In genomic region chr5:59832577-59833301, GRCh38 we compare ENCODE assay signal across 17 cellular contexts.
"Had no signal": no experiment of that assay in that cellular context is flagged by ENCODE, and none has a peak within 500 bp of the region (broad histone marks: within the 10 kb centered on the region; RNA-seq: fewer than 3 reads in every experiment).

No MANE protein-coding gene starts in this region.

- H3K4me1 Mint-ChIP-seq: activated naive CD8-positive, alpha-beta T cell treated with anti-CD3 and anti-CD28 coated beads, Interleukin-2, amount 10 ng/mL, durations not matched to agents 7 days and 5 days; neural crest cell; stimulated activated effector memory CD8-positive, alpha-beta T cell treated with anti-CD3 and anti-CD28 coated beads, Interleukin-12 subunit alpha, Interleukin-12 subunit beta, amount 100 ng/mL, for 72 hours had no signal

- H3K9me3 Mint-ChIP-seq: activated naive CD8-positive, alpha-beta T cell treated with anti-CD3 and anti-CD28 coated beads, Interleukin-2, amount 10 ng/mL, durations not matched to agents 7 days and 5 days; activated T-helper 1 cell treated with anti-CD3 and anti-CD28 coated beads, Interleukin-12 subunit alpha, Interleukin-12 subunit beta, Interleukin-2, Interleukin-4 antibody, amounts not matched to agents 30 ng/mL and 10 ng/mL and 1 ng/mL, durations not matched to agents 14 hours and 24 hours and 36 hours; mesothelial cell of epicardium; neural crest cell had no signal

- H3K36me3 ChIP-seq: brain microvascular endothelial cell, heart left ventricle, lower lobe of right lung, ovary had no signal

- H3K27ac ChIP-seq: brain microvascular endothelial cell, heart left ventricle, lower lobe of right lung, ovary had no signal

- H3K4me1 ChIP-seq: lower lobe of right lung had no signal

- DNase-seq: activated CD4-positive, alpha-beta T cell treated with anti-CD3 and anti-CD28 coated beads, Interleukin-2, amount 50 U/mL, for 1 hour; activated naive CD8-positive, alpha-beta T cell treated with anti-CD3 and anti-CD28 coated beads, Interleukin-2, amount 10 ng/mL, durations not matched to agents 7 days and 5 days; brain microvascular endothelial cell; cortex of kidney; effector memory CD4-positive, alpha-beta T cell; heart left ventricle; left cardiac atrium; lower lobe of right lung; ovary; stimulated activated CD4-positive, alpha-beta T cell treated with anti-CD3 and anti-CD28 coated beads, Interleukin-12 subunit alpha, Interleukin-12 subunit beta, amount 100 ng/mL, for 4 hours had no signal

- H3K27me3 ChIP-seq: brain microvascular endothelial cell, heart left ventricle, ovary had no signal

- H3K4me3 Mint-ChIP-seq: activated naive CD8-positive, alpha-beta T cell treated with anti-CD3 and anti-CD28 coated beads, Interleukin-2, amount 10 ng/mL, durations not matched to agents 7 days and 5 days; activated T-helper 1 cell treated with anti-CD3 and anti-CD28 coated beads, Interleukin-12 subunit alpha, Interleukin-12 subunit beta, Interleukin-2, Interleukin-4 antibody, amounts not matched to agents 30 ng/mL and 10 ng/mL and 1 ng/mL, durations not matched to agents 14 hours and 24 hours and 36 hours; mesothelial cell of epicardium; neural crest cell; stimulated activated effector memory CD8-positive, alpha-beta T cell treated with anti-CD3 and anti-CD28 coated beads, Interleukin-12 subunit alpha, Interleukin-12 subunit beta, amount 100 ng/mL, for 72 hours had no signal

- H3K4me3 ChIP-seq: heart left ventricle, lower lobe of right lung, ovary had no signal

- ATAC-seq: activated CD4-positive, CD25-positive, alpha-beta regulatory T cell treated with anti-CD3 and anti-CD28 coated beads, Interleukin-2, amount 50 U/mL, for 24 hours; heart left ventricle; left cardiac atrium; lower lobe of right lung; sciatic nerve; stimulated activated effector memory CD8-positive, alpha-beta T cell treated with anti-CD3 and anti-CD28 coated beads, Interleukin-12 subunit alpha, Interleukin-12 subunit beta, amount 100 ng/mL, for 72 hours had no signal

- H3K36me3 Mint-ChIP-seq: activated naive CD8-positive, alpha-beta T cell treated with anti-CD3 and anti-CD28 coated beads, Interleukin-2, amount 10 ng/mL, durations not matched to agents 7 days and 5 days; mesothelial cell of epicardium; stimulated activated effector memory CD8-positive, alpha-beta T cell treated with anti-CD3 and anti-CD28 coated beads, Interleukin-12 subunit alpha, Interleukin-12 subunit beta, amount 100 ng/mL, for 72 hours had no signal

- H3K27ac Mint-ChIP-seq: activated naive CD8-positive, alpha-beta T cell treated with anti-CD3 and anti-CD28 coated beads, Interleukin-2, amount 10 ng/mL, durations not matched to agents 7 days and 5 days; activated T-helper 1 cell treated with anti-CD3 and anti-CD28 coated beads, Interleukin-12 subunit alpha, Interleukin-12 subunit beta, Interleukin-2, Interleukin-4 antibody, amounts not matched to agents 30 ng/mL and 10 ng/mL and 1 ng/mL, durations not matched to agents 14 hours and 24 hours and 36 hours; stimulated activated effector memory CD8-positive, alpha-beta T cell treated with anti-CD3 and anti-CD28 coated beads, Interleukin-12 subunit alpha, Interleukin-12 subunit beta, amount 100 ng/mL, for 72 hours had no signal

- FAIRE-seq: frontal cortex had no signal

- H3K9me3 ChIP-seq: heart left ventricle, lower lobe of right lung, ovary had no signal
